18 cellular contexts compared by ENCODE assay signal in genomic region chr12:47367912-47368537, GRCh38.
DNase-seq lines count a peak whose midpoint lies in the region; ATAC-seq and TF ChIP-seq lines count a peak whose summit lies in the region.
"Had no signal": no experiment of that assay in that cellular context is flagged by ENCODE, and none has a peak within 500 bp of the region (broad histone marks: within the 10 kb centered on the region; RNA-seq: fewer than 3 reads in every experiment).

No MANE protein-coding gene starts in this region.

- no peak overlapping the region for H3K4me3 ChIP-seq in BLaER1 treated with 17β-estradiol and CSF1 and Interleukin-3, amounts not matched to agents 10 nM and 100 nM
- H3K4me3 ChIP-seq in effector memory CD4-positive, alpha-beta T cell (ENCODE audit: insufficient read depth, low read depth, low read length, poor library complexity, severe bottlenecking): no peak overlapping the region
- H3K4me3 ChIP-seq: HAP-1, SJCRH30 had no signal

- H3K9me3 ChIP-seq in BLaER1 treated with 17β-estradiol and CSF1 and Interleukin-3, amounts not matched to agents 10 nM and 100 nM (replicated peaks in 1 of 11): peaks cover 0 to 15% (median 0%) of the 10 kb centered on the region in 11 experiments; a peak in 4 of 22 replicates
- H3K9me3 ChIP-seq in effector memory CD4-positive, alpha-beta T cell (ENCODE audit: control insufficient read depth, low read length): no peaks in the 10 kb centered on the region
- H3K9me3 ChIP-seq: HAP-1, SJCRH30 had no signal

- no peak overlapping the region for H3K4me3 Mint-ChIP-seq in activated T-helper 17 cell treated with anti-CD3 and anti-CD28 coated beads, Interleukin-2, amount 50 U/mL, for 72 hours
- no peak overlapping the region for H3K4me3 Mint-ChIP-seq in natural killer cell treated with Interleukin-12 subunit alpha and Interleukin-12 subunit beta and Interleukin-15 and Interleukin-18, amount 100 ng/mL, for 72 hours
- H3K4me3 Mint-ChIP-seq: IgD-negative memory B cell had no signal

- peak; percentile 69 for DNase-seq in natural killer cell treated with Interleukin-12 subunit alpha and Interleukin-12 subunit beta and Interleukin-15 and Interleukin-18, amount 100 ng/mL, for 72 hours (ENCODE audit: low spot score)
- DNase-seq in erythroblast (lab: John Stamatoyannopoulos, UW) (no peak), NCI-H187 treated with DMSO at 0.1 percent for 48 hours (lab: John Stamatoyannopoulos, UW) (no peak)
- no peak for DNase-seq in effector memory CD4-positive, alpha-beta T cell
- DNase-seq: ACHN, DMS 273 treated with DMSO at 0.1 percent for 48 hours, MV-4-11, NCI-H1417 treated with DMSO at 0.1 percent for 48 hours, NCI-H2029 treated with DMSO at 0.1 percent for 48 hours, NCI-H524, OCI-M1, SJCRH30 had no signal

- ATAC-seq in GM18502 (IDR thresholded peaks at IDR 0.05; ENCODE audit: poor library complexity, unreplicated experiment): peak; percentile 49
- ATAC-seq in activated T-helper 17 cell treated with anti-CD3 and anti-CD28 coated beads, Interleukin-2, amount 50 U/mL, for 72 hours (replicated peaks): peak; percentile 61
- peak; percentile 68 to 80 for ATAC-seq in natural killer cell treated with Interleukin-12 subunit alpha and Interleukin-12 subunit beta and Interleukin-15 and Interleukin-18, amount 100 ng/mL, for 72 hours

- no peaks in the 10 kb centered on the region for H3K27me3 Mint-ChIP-seq in activated T-helper 17 cell treated with anti-CD3 and anti-CD28 coated beads, Interleukin-2, amount 50 U/mL, for 72 hours
- H3K27me3 Mint-ChIP-seq in natural killer cell treated with Interleukin-12 subunit alpha and Interleukin-12 subunit beta and Interleukin-15 and Interleukin-18, amount 100 ng/mL, for 72 hours: no peaks in the 10 kb centered on the region
- H3K27me3 Mint-ChIP-seq: IgD-negative memory B cell had no signal

- no peak overlapping the region; a peak in 1 of 22 replicates for H3K9ac ChIP-seq in BLaER1 treated with 17β-estradiol and CSF1 and Interleukin-3, amounts not matched to agents 10 nM and 100 nM

- no peak overlapping the region for H3K27ac Mint-ChIP-seq in activated T-helper 17 cell treated with anti-CD3 and anti-CD28 coated beads, Interleukin-2, amount 50 U/mL, for 72 hours
- H3K27ac Mint-ChIP-seq in natural killer cell treated with Interleukin-12 subunit alpha and Interleukin-12 subunit beta and Interleukin-15 and Interleukin-18, amount 100 ng/mL, for 72 hours: no peak overlapping the region
- H3K27ac Mint-ChIP-seq: IgD-negative memory B cell had no signal

- TF ChIP-seq POLR2A in erythroblast (IDR thresholded peaks at IDR 0.05; ENCODE audit: low read length): no peak

- peaks cover 3% of the 10 kb centered on the region for H3K9me3 Mint-ChIP-seq in activated T-helper 17 cell treated with anti-CD3 and anti-CD28 coated beads, Interleukin-2, amount 50 U/mL, for 72 hours
- no peaks in the 10 kb centered on the region for H3K9me3 Mint-ChIP-seq in natural killer cell treated with Interleukin-12 subunit alpha and Interleukin-12 subunit beta and Interleukin-15 and Interleukin-18, amount 100 ng/mL, for 72 hours

- H3K36me3 ChIP-seq in BLaER1 treated with 17β-estradiol and CSF1 and Interleukin-3, amounts not matched to agents 10 nM and 100 nM: no peaks in the 10 kb centered on the region
- H3K36me3 ChIP-seq in effector memory CD4-positive, alpha-beta T cell (ENCODE audit: control insufficient read depth, insufficient read depth, low read length): no peaks in the 10 kb centered on the region
- H3K36me3 ChIP-seq: HAP-1, SJCRH30 had no signal

- H3K4me1 Mint-ChIP-seq in activated T-helper 17 cell treated with anti-CD3 and anti-CD28 coated beads, Interleukin-2, amount 50 U/mL, for 72 hours: no peaks in the 10 kb centered on the region
- H3K4me1 Mint-ChIP-seq in natural killer cell treated with Interleukin-12 subunit alpha and Interleukin-12 subunit beta and Interleukin-15 and Interleukin-18, amount 100 ng/mL, for 72 hours (ENCODE audit: low read depth in 2 of 2): peaks cover 9 to 14% of the 10 kb centered on the region in 2 donors

- peaks cover 12 to 40% (median 15%) of the 10 kb centered on the region in 10 experiments for H3K4me1 ChIP-seq in BLaER1 treated with 17β-estradiol and CSF1 and Interleukin-3, amounts not matched to agents 10 nM and 100 nM
- peaks cover 23% of the 10 kb centered on the region for H3K4me1 ChIP-seq in effector memory CD4-positive, alpha-beta T cell (ENCODE audit: control insufficient read depth, insufficient read depth, low read length, poor library complexity, severe bottlenecking)
- H3K4me1 ChIP-seq: HAP-1, SJCRH30 had no signal

- peak overlapping the region in 4 of 11 experiments; percentile 4 to 49 (median 16); a peak in 5 of 22 replicates for H3K27ac ChIP-seq in BLaER1 treated with 17β-estradiol and CSF1 and Interleukin-3, amounts not matched to agents 10 nM and 100 nM
- H3K27ac ChIP-seq in effector memory CD4-positive, alpha-beta T cell (ENCODE audit: insufficient read depth, low read length, poor library complexity, severe bottlenecking): no peak overlapping the region
- H3K27ac ChIP-seq: RWPE1, SJCRH30 had no signal

- H3K36me3 Mint-ChIP-seq in activated T-helper 17 cell treated with anti-CD3 and anti-CD28 coated beads, Interleukin-2, amount 50 U/mL, for 72 hours (ENCODE audit: low read depth): peaks cover under 1% of the 10 kb centered on the region
- no peaks in the 10 kb centered on the region for H3K36me3 Mint-ChIP-seq in natural killer cell treated with Interleukin-12 subunit alpha and Interleukin-12 subunit beta and Interleukin-15 and Interleukin-18, amount 100 ng/mL, for 72 hours

- H3K27me3 ChIP-seq in BLaER1 treated with 17β-estradiol and CSF1 and Interleukin-3, amounts not matched to agents 10 nM and 100 nM: no peaks in the 10 kb centered on the region
- no peaks in the 10 kb centered on the region for H3K27me3 ChIP-seq in effector memory CD4-positive, alpha-beta T cell (replicated peaks; ENCODE audit: control insufficient read depth, insufficient read depth, low read length, poor library complexity, severe bottlenecking)
- H3K27me3 ChIP-seq: SJCRH30 had no signal

- H3K4me2 ChIP-seq in BLaER1 treated with 17β-estradiol and CSF1 and Interleukin-3, amounts not matched to agents 10 nM and 100 nM: peak overlapping the region; percentile 34 to 81 (median 52)

- no peaks in the 10 kb centered on the region for H4K20me1 ChIP-seq in BLaER1 treated with 17β-estradiol and CSF1 and Interleukin-3, amounts not matched to agents 10 nM and 100 nM
